15 cellular contexts compared by ENCODE assay signal in genomic region chr17:38716368-38717005, GRCh38. TPM values are rescaled to one million over a fixed set of nuclear protein-coding genes. Genes with fewer than 3 reads are reported as not detected.
DNase-seq lines count a peak whose midpoint lies in the region; ATAC-seq and TF ChIP-seq lines count a peak whose summit lies in the region.
"Had no signal": no experiment of that assay in that cellular context is flagged by ENCODE, and none has a peak within 500 bp of the region (broad histone marks: within the 10 kb centered on the region; RNA-seq: fewer than 3 reads in every experiment).

No MANE protein-coding gene starts in this region.

- POLR2A ChIA-PET in MCF 10A (lab: Yijun Ruan, JAX) = interaction anchor here (0.5 to 1.6 kb wide), 3 partner anchors 11 to 13 kb away, joined by 3 to 5 read pairs (median 3); no protein-coding TSS in a partner anchor

- H3K4me1 Mint-ChIP-seq in MCF 10A (ENCODE audit: insufficient read depth, unreplicated experiment) = no peaks in the 10 kb centered on the region
- peaks cover 24% of the 10 kb centered on the region for H3K4me1 Mint-ChIP-seq in T-helper 17 cell
- H3K4me1 Mint-ChIP-seq in effector memory CD8-positive, alpha-beta T cell (ENCODE audit: low read depth in 2 of 2) = peaks cover 15 to 29% of the 10 kb centered on the region in 2 donors
- H3K4me1 Mint-ChIP-seq in stimulated activated memory B cell treated with anti-CD40 and anti-IgM and Interleukin-4, amounts not matched to agents 10 μg/mL and 1 μg/mL and 100 μg/mL, for 72 hours = peaks cover 30% of the 10 kb centered on the region

- dilution Hi-C loops in mammary epithelial cell (cut with HindIII; ENCODE audit: low sequenced_read_pairs) = no loop called here

- CTCF ChIA-PET in mammary epithelial cell (lab: Charles Lee; ENCODE audit: low non-redundant PET) (no interaction called here), MCF 10A (lab: Yijun Ruan, JAX) (interaction anchor here (1.7 kb wide), 1 partner anchor 19 kb away, joined by 8 read pairs; no protein-coding TSS in a partner anchor)

- no peaks in the 10 kb centered on the region for H3K27me3 ChIP-seq in mammary epithelial cell (ENCODE audit: insufficient read depth, low read length)
- H3K27me3 ChIP-seq: MG63 had no signal

- in situ Hi-C loops in mammary epithelial cell (cut with MboI; ENCODE audit: low sequenced_read_pairs in 2 of 2) = no loop called here

- H2AFZ ChIP-seq in mammary epithelial cell (ENCODE audit: low read depth, low read length) = no peak overlapping the region

- H3K9me3 Mint-ChIP-seq in MCF 10A (ENCODE audit: unreplicated experiment) = no peaks in the 10 kb centered on the region
- no peaks in the 10 kb centered on the region for H3K9me3 Mint-ChIP-seq in effector memory CD8-positive, alpha-beta T cell
- no peaks in the 10 kb centered on the region for H3K9me3 Mint-ChIP-seq in stimulated activated memory B cell treated with anti-CD40 and anti-IgM and Interleukin-4, amounts not matched to agents 10 μg/mL and 1 μg/mL and 100 μg/mL, for 72 hours
- H3K9me3 Mint-ChIP-seq: CD4-positive, CD25-positive, alpha-beta regulatory T cell had no signal

- intact Hi-C loops in mammary epithelial cell (cut with micrococcal nuclease) (no loop called here), MCF 10A (cut with micrococcal nuclease) (no loop called here)

- H3K4me2 ChIP-seq in mammary epithelial cell (ENCODE audit: insufficient read depth, low read depth, low read length) = no peak overlapping the region

- no peaks in the 10 kb centered on the region for H3K36me3 ChIP-seq in mammary epithelial cell (ENCODE audit: insufficient read depth, low read length)

- DNase-seq in mammary epithelial cell (no peak), MCF 10A (ENCODE audit: unreplicated experiment) (no peak), T-helper 17 cell (no peak), DMS153 (lab: John Stamatoyannopoulos, UW) (no peak)
- no peak for DNase-seq in effector memory CD8-positive, alpha-beta T cell
- no peak for DNase-seq in activated CD4-positive, CD25-positive, alpha-beta regulatory T cell (lab: John Stamatoyannopoulos, UW)
- DNase-seq: CD4-positive, CD25-positive, alpha-beta regulatory T cell; DMS79 treated with DMSO at 0.1 percent for 48 hours; MG63; NCI-H1092 treated with DMSO at 0.1 percent for 48 hours; NCI-H510A treated with DMSO at 0.1 percent for 48 hours; NCI-H82 had no signal

- no peaks in the 10 kb centered on the region for H4K20me1 ChIP-seq in mammary epithelial cell (ENCODE audit: insufficient read depth, low read length)

- no peak overlapping the region for H3K9ac ChIP-seq in mammary epithelial cell (ENCODE audit: insufficient read depth, low read length)

- ATAC-seq in T-helper 17 cell (no peak), HG03469 (IDR thresholded peaks at IDR 0.05; ENCODE audit: unreplicated experiment) (no peak)
- no peak for ATAC-seq in effector memory CD8-positive, alpha-beta T cell (replicated peaks)
- ATAC-seq in stimulated activated memory B cell treated with anti-CD40 and anti-IgM and Interleukin-4, amounts not matched to agents 10 μg/mL and 1 μg/mL and 100 μg/mL, for 72 hours = no peak
- ATAC-seq: Right ventricle myocardium inferior had no signal

- no peak for TF ChIP-seq CTCF in mammary epithelial cell (conservative IDR thresholded peaks at IDR 0.05 in 1 of 2, IDR thresholded peaks at IDR 0.05 in 1 of 2; ENCODE audit: extremely low read depth in 1 of 2, insufficient read depth in 1 of 2, low read depth in 1 of 2, low read length in 2 of 2)
- no peak for TF ChIP-seq CTCF in MCF 10A (IDR thresholded peaks at IDR 0.05; ENCODE audit: unreplicated experiment)

- H3K4me3 Mint-ChIP-seq in MCF 10A (ENCODE audit: unreplicated experiment) = no peak overlapping the region
- H3K4me3 Mint-ChIP-seq in T-helper 17 cell = no peak overlapping the region
- H3K4me3 Mint-ChIP-seq in effector memory CD8-positive, alpha-beta T cell = no peak overlapping the region
- no peak overlapping the region for H3K4me3 Mint-ChIP-seq in stimulated activated memory B cell treated with anti-CD40 and anti-IgM and Interleukin-4, amounts not matched to agents 10 μg/mL and 1 μg/mL and 100 μg/mL, for 72 hours

- no peaks in the 10 kb centered on the region for H3K79me2 ChIP-seq in mammary epithelial cell (ENCODE audit: insufficient read depth, low read length)

- no peaks in the 10 kb centered on the region for H3K4me1 ChIP-seq in mammary epithelial cell (ENCODE audit: insufficient read depth, low read length)

- H3K9me3 ChIP-seq in mammary epithelial cell (replicated peaks; ENCODE audit: insufficient read depth, low read length) (no peaks in the 10 kb centered on the region), T-helper 17 cell (ENCODE audit: control insufficient read depth, low read length, poor library complexity, severe bottlenecking) (no peaks in the 10 kb centered on the region)
- H3K9me3 ChIP-seq: MG63 had no signal

- WGBS in mammary epithelial cell (ENCODE audit: low coverage, missing lambda C conversion rate) = 98% methylated on average over 13 of the region's 18 CpGs

- no peak overlapping the region for H3K4me3 ChIP-seq in mammary epithelial cell (replicated peaks in 1 of 3; ENCODE audit: insufficient read depth in 1 of 3, low read depth in 2 of 3, low read length in 3 of 3)
- H3K4me3 ChIP-seq: MG63 had no signal

- H3K27me3 Mint-ChIP-seq in MCF 10A (ENCODE audit: insufficient read depth, unreplicated experiment) = no peaks in the 10 kb centered on the region
- no peaks in the 10 kb centered on the region for H3K27me3 Mint-ChIP-seq in T-helper 17 cell
- no peaks in the 10 kb centered on the region for H3K27me3 Mint-ChIP-seq in effector memory CD8-positive, alpha-beta T cell
- H3K27me3 Mint-ChIP-seq in stimulated activated memory B cell treated with anti-CD40 and anti-IgM and Interleukin-4, amounts not matched to agents 10 μg/mL and 1 μg/mL and 100 μg/mL, for 72 hours = no peaks in the 10 kb centered on the region
- H3K27me3 Mint-ChIP-seq: CD4-positive, CD25-positive, alpha-beta regulatory T cell had no signal

- H3K36me3 Mint-ChIP-seq in MCF 10A (ENCODE audit: insufficient read depth, unreplicated experiment) = peaks cover 28% of the 10 kb centered on the region
- H3K36me3 Mint-ChIP-seq in T-helper 17 cell (ENCODE audit: low read depth) = peaks cover 5% of the 10 kb centered on the region
- peaks cover 60% of the 10 kb centered on the region for H3K36me3 Mint-ChIP-seq in effector memory CD8-positive, alpha-beta T cell (ENCODE audit: insufficient read depth)
- H3K36me3 Mint-ChIP-seq in stimulated activated memory B cell treated with anti-CD40 and anti-IgM and Interleukin-4, amounts not matched to agents 10 μg/mL and 1 μg/mL and 100 μg/mL, for 72 hours = peaks cover 87% of the 10 kb centered on the region

- no peak overlapping the region for H3K27ac ChIP-seq in mammary epithelial cell (ENCODE audit: insufficient read depth, low read depth, low read length)

- BruUV-seq in mammary epithelial cell (replicated peaks; lab: Mats Ljungman, UMichigan) (TSS peak; percentile 33), MCF 10A (replicated peaks; lab: Mats Ljungman, UMichigan) (no TSS peak)

- no peak overlapping the region for H3K27ac Mint-ChIP-seq in MCF 10A (ENCODE audit: low read depth, unreplicated experiment)
- peak overlapping the region; percentile 82 for H3K27ac Mint-ChIP-seq in T-helper 17 cell
- H3K27ac Mint-ChIP-seq in effector memory CD8-positive, alpha-beta T cell = peak overlapping the region; percentile 49 to 88
- peak overlapping the region; percentile 67 for H3K27ac Mint-ChIP-seq in stimulated activated memory B cell treated with anti-CD40 and anti-IgM and Interleukin-4, amounts not matched to agents 10 μg/mL and 1 μg/mL and 100 μg/mL, for 72 hours

RNA-seq across cellular contexts. Expression of gene MLLT6, which starts 11.4 kb away (rescaled TPM):
- total RNA-seq in mammary epithelial cell (10 to 100 TPM; 30.3 to 51.0 TPM), MCF 10A (2022) (59.6 and 65.3 TPM in 2 replicates), T-helper 17 cell (100 to 1,000 TPM; 304 to 334 TPM)
- polyA plus RNA-seq in mammary epithelial cell = 21.9 TPM
- polyA minus RNA-seq in mammary epithelial cell = 34.6 TPM

RNA-seq across cellular contexts. Expression of gene CISD3, which starts 13.7 kb away (rescaled TPM):
- 10 to 100 TPM in 1 of 2 donors, 1 to 10 TPM in 1; 3.3 to 30.4 TPM for total RNA-seq in mammary epithelial cell
- polyA plus RNA-seq in mammary epithelial cell = 16.2 TPM
- polyA minus RNA-seq in mammary epithelial cell = 12.8 TPM
- total RNA-seq in MCF 10A (2022) = 36.8 and 42.0 TPM in 2 replicates
- 10 to 100 TPM; 12.0 to 12.8 TPM for total RNA-seq in T-helper 17 cell

RNA-seq across cellular contexts. Expression of gene PCGF2, which starts 31.6 kb away (rescaled TPM):
- total RNA-seq in mammary epithelial cell (10 to 100 TPM in 1 of 2 donors, 1 to 10 TPM in 1; 3.0 to 36.4 TPM), MCF 10A (2022) (32.6 and 39.5 TPM in 2 replicates), T-helper 17 cell (not detected)
- polyA plus RNA-seq in mammary epithelial cell = 6.4 TPM
- 14.0 TPM for polyA minus RNA-seq in mammary epithelial cell
- polyA plus RNA-seq: CD4-positive, CD25-positive, alpha-beta regulatory T cell had no signal

RNA-seq across cellular contexts. Expression of gene PSMB3, which starts 36.1 kb away (rescaled TPM):
- total RNA-seq in mammary epithelial cell (100 to 1,000 TPM; 150 to 218 TPM), MCF 10A (2022) (124 and 145 TPM in 2 replicates), T-helper 17 cell (10 to 100 TPM; 78.5 to 85.5 TPM)
- polyA plus RNA-seq in mammary epithelial cell = 426 TPM
- 235 TPM for polyA minus RNA-seq in mammary epithelial cell

RNA-seq across cellular contexts. Expression of gene EPOP, which starts 41.7 kb away (rescaled TPM):
- total RNA-seq in mammary epithelial cell = 1 to 10 TPM; 2.8 to 3.2 TPM
- 2.4 TPM for polyA plus RNA-seq in mammary epithelial cell
- not detected for polyA minus RNA-seq in mammary epithelial cell
- 3.4 and 3.6 TPM in 2 replicates for total RNA-seq in MCF 10A (2022)
- 1 to 10 TPM in 1 of 2 donors, under 1 TPM in 1; 0.60 to 1.1 TPM for total RNA-seq in T-helper 17 cell

Comparison
In these comparisons a context has a peak if more than half of its experiments do, and no peak if none do; other contexts are left out.
1. RNA of gene PCGF2, which starts 31.6 kb away (total RNA-seq): 3.0 to 36.4 TPM in mammary epithelial cell and 32.6 to 39.5 TPM in MCF 10A; not detected in T-helper 17 cell; every median in the first group is over 4 times any median in the second.